In genomic region chr10:113062977-113063967, GRCh38 we compare ENCODE assay signal across 1 cellular context.
TF ChIP-seq lines count a peak whose summit lies in the region.

No MANE protein-coding gene starts in this region.

TF ChIP-seq in IMR-90, 13 proteins besides CTCF, POLR2A, EP300 and RAD21 (continued from another document):
- TF ChIP-seq SMC3 (IDR thresholded peaks at IDR 0.05; ENCODE audit: low read depth, low read length) (0 out of 2 replicates have a peak, but pooled peaks have one; percentile 4), FOS (IDR thresholded peaks at IDR 0.05; ENCODE audit: low read depth, low read length) (no peak), MAZ (IDR thresholded peaks at IDR 0.05; ENCODE audit: borderline replicate concordance, low read depth, low read length) (no peak), RFX5 (IDR thresholded peaks at IDR 0.05; ENCODE audit: low read depth, low read length) (no peak), ELK1 (IDR thresholded peaks at IDR 0.05; ENCODE audit: borderline replicate concordance, low read depth, low read length) (no peak), MAFK (IDR thresholded peaks at IDR 0.05; ENCODE audit: low read depth, low read length) (no peak), CEBPB (IDR thresholded peaks at IDR 0.05; ENCODE audit: low read depth, low read length) (no peak), USF2 (IDR thresholded peaks at IDR 0.05; ENCODE audit: low read depth, low read length) (no peak), MXI1 (IDR thresholded peaks at IDR 0.05; ENCODE audit: borderline replicate concordance, low read depth, low read length) (no peak), NFE2L2 (IDR thresholded peaks at IDR 0.05; ENCODE audit: low read depth, low read length) (no peak), RCOR1 (IDR thresholded peaks at IDR 0.05; ENCODE audit: insufficient replicate concordance, low read length) (peak; percentile 17), CHD1 (IDR thresholded peaks at IDR 0.05; ENCODE audit: low read depth, low read length) (no peak)
